In the genomic region with DNA sequence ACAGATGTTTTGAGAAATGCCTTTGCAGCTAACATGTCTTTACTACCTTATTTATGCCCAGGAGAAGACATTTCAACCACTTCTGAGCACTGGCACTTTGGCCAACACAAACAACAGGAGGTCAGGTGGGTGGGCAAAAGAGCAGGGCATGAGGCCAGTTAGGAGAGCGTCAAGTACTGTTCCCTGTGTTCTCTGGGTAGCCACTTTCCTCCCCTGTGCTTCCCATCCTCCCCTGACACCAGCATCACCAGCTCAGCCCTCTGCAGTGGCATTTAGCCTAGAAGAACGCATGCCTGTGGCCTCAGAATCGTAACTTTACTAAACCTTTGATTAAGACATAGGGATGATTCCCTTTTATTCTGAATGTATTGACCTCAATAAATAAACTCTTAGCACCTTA, we compare ENCODE assay signal across 10 cellular contexts. TPM values are rescaled to one million over a fixed set of nuclear protein-coding genes. Genes with fewer than 3 reads are reported as not detected.
DNase-seq lines count a peak whose midpoint lies in the region; ATAC-seq, FAIRE-seq and TF ChIP-seq lines count a peak whose summit lies in the region.
"Had no signal": no experiment of that assay in that cellular context is flagged by ENCODE, and none has a peak within 500 bp of the region (broad histone marks: within the 10 kb centered on the region; RNA-seq: fewer than 3 reads in every experiment).

No MANE protein-coding gene starts in this region.

- H3F3A ChIP-seq in Loucy (ENCODE audit: low read depth): peaks cover 12% of the 10 kb centered on the region; the same call in 1 of the 2 replicates

- peak overlapping the region; percentile 93 for H3K4me2 ChIP-seq in Loucy (ENCODE audit: low read depth, low read length, poor library complexity, severe bottlenecking)

- peak overlapping the region; percentile 93 for H3K9ac ChIP-seq in Loucy (ENCODE audit: low read depth, low read length, poor library complexity, severe bottlenecking)

- no peaks in the 10 kb centered on the region for H3K27me3 ChIP-seq in CD4-positive, CD25-positive, alpha-beta regulatory T cell (ENCODE audit: control insufficient read depth, insufficient read depth, low read length)
- H3K27me3 ChIP-seq in Loucy (ENCODE audit: insufficient read depth, low read length, poor library complexity, severe bottlenecking): no peaks in the 10 kb centered on the region
- H3K27me3 ChIP-seq in pancreas: no peaks in the 10 kb centered on the region
- H3K27me3 ChIP-seq: right lobe of liver had no signal

- H3K9me3 ChIP-seq in CD4-positive, CD25-positive, alpha-beta regulatory T cell (ENCODE audit: control insufficient read depth in 2 of 2, low read length in 2 of 2): no peaks in the 10 kb centered on the region
- H3K9me3 ChIP-seq in Loucy (ENCODE audit: insufficient read depth, low read depth, low read length) (no peaks in the 10 kb centered on the region), pancreas (no peaks in the 10 kb centered on the region)
- H3K9me3 ChIP-seq: right lobe of liver had no signal

- peak overlapping the region; percentile 84 to 90 (median 88) for H3K4me3 Mint-ChIP-seq in CD4-positive, CD25-positive, alpha-beta regulatory T cell
- H3K4me3 Mint-ChIP-seq in dendritic cell treated with granulocyte-macrophage colony-stimulating factor and Interleukin-4, amounts not matched to agents 40 ng/mL and 50 ng/mL, for 4 days: no peak overlapping the region

- peaks cover 35 to 96% (median 74%) of the 10 kb centered on the region in 4 donors for H3K4me1 Mint-ChIP-seq in CD4-positive, CD25-positive, alpha-beta regulatory T cell
- H3K4me1 Mint-ChIP-seq in dendritic cell treated with granulocyte-macrophage colony-stimulating factor and Interleukin-4, amounts not matched to agents 40 ng/mL and 50 ng/mL, for 4 days (ENCODE audit: low read depth): peaks cover 91% of the 10 kb centered on the region

- TF ChIP-seq CTCF in Loucy (conservative IDR thresholded peaks at IDR 0.05; ENCODE audit: low read length) (no peak), pancreas (IDR thresholded peaks at IDR 0.05) (no peak), GM10266 (IDR thresholded peaks at IDR 0.05; ENCODE audit: control insufficient read depth, insufficient read depth, low read depth, missing control alignments) (no peak)

- no peak for DNase-seq in CD4-positive, CD25-positive, alpha-beta regulatory T cell
- DNase-seq in pancreas (peak in 1 of 6 donors; percentile 44), GM10266 (ENCODE audit: extremely low spot score) (no peak), NCI-H2171 treated with DMSO at 0.1 percent for 48 hours (lab: John Stamatoyannopoulos, UW) (no peak)
- DNase-seq in activated CD4-positive, alpha-beta T cell treated with anti-CD3 and anti-CD28 coated beads, Interleukin-2, amount 50 U/mL, for 48 hours: no peak
- DNase-seq: right lobe of liver had no signal

- peaks cover 95% of the 10 kb centered on the region for H3K4me1 ChIP-seq in CD4-positive, CD25-positive, alpha-beta regulatory T cell (ENCODE audit: control insufficient read depth, insufficient read depth, low read length, poor library complexity, severe bottlenecking)
- H3K4me1 ChIP-seq in Loucy (ENCODE audit: insufficient read depth, low read length, poor library complexity, severe bottlenecking) (peaks cover 93% of the 10 kb centered on the region), pancreas (peaks cover 29 to 77% (median 61%) of the 10 kb centered on the region in 3 donors)

- 49% methylated on average over 3 of the region's 3 CpGs for WGBS in pancreas, 2 donors

- no peaks in the 10 kb centered on the region for H3K9me2 ChIP-seq in Loucy (replicated peaks; ENCODE audit: low read depth, low read length)

- H3K4me3 ChIP-seq in CD4-positive, CD25-positive, alpha-beta regulatory T cell (ENCODE audit: low read depth, low read length): peak overlapping the region; percentile 69
- no peak overlapping the region for H3K4me3 ChIP-seq in Loucy (ENCODE audit: low read length, poor library complexity, severe bottlenecking)
- no peak overlapping the region for H3K4me3 ChIP-seq in pancreas
- H3K4me3 ChIP-seq: right lobe of liver had no signal

- ATAC-seq in CD4-positive, CD25-positive, alpha-beta regulatory T cell (ENCODE audit: low read depth in 2 of 2): no peak
- peak in 1 of 4 donors; percentile 4 for ATAC-seq in pancreas
- ATAC-seq in HG02678 (IDR thresholded peaks at IDR 0.05; ENCODE audit: unreplicated experiment): no peak
- ATAC-seq: esophagus mucosa, right lobe of liver had no signal

- intact Hi-C loops in dendritic cell treated with granulocyte-macrophage colony-stimulating factor and Interleukin-4, amounts not matched to agents 40 ng/mL and 50 ng/mL, for 4 days (cut with micrococcal nuclease): no loop called here
- intact Hi-C loops in pancreas (cut with DNase I): no loop called here

- H3K27ac ChIP-seq in CD4-positive, CD25-positive, alpha-beta regulatory T cell (ENCODE audit: insufficient read depth, low read length, poor library complexity, severe bottlenecking): peak overlapping the region; percentile 100
- peak overlapping the region in 3 of 4 donors; percentile 75 to 98 (median 94) for H3K27ac ChIP-seq in pancreas

- no peaks in the 10 kb centered on the region for H3K27me3 Mint-ChIP-seq in CD4-positive, CD25-positive, alpha-beta regulatory T cell
- no peaks in the 10 kb centered on the region for H3K27me3 Mint-ChIP-seq in dendritic cell treated with granulocyte-macrophage colony-stimulating factor and Interleukin-4, amounts not matched to agents 40 ng/mL and 50 ng/mL, for 4 days

- H4K20me1 ChIP-seq in Loucy (ENCODE audit: insufficient read depth, low read length, poor library complexity, severe bottlenecking): no peaks in the 10 kb centered on the region

- H3K9me3 Mint-ChIP-seq in CD4-positive, CD25-positive, alpha-beta regulatory T cell: no peaks in the 10 kb centered on the region
- no peaks in the 10 kb centered on the region for H3K9me3 Mint-ChIP-seq in dendritic cell treated with granulocyte-macrophage colony-stimulating factor and Interleukin-4, amounts not matched to agents 40 ng/mL and 50 ng/mL, for 4 days

- peak overlapping the region; percentile 98 to 99 (median 98) for H3K27ac Mint-ChIP-seq in CD4-positive, CD25-positive, alpha-beta regulatory T cell
- H3K27ac Mint-ChIP-seq in dendritic cell treated with granulocyte-macrophage colony-stimulating factor and Interleukin-4, amounts not matched to agents 40 ng/mL and 50 ng/mL, for 4 days: peak overlapping the region; percentile 95

- no peaks in the 10 kb centered on the region for H3K36me3 Mint-ChIP-seq in CD4-positive, CD25-positive, alpha-beta regulatory T cell
- H3K36me3 Mint-ChIP-seq in dendritic cell treated with granulocyte-macrophage colony-stimulating factor and Interleukin-4, amounts not matched to agents 40 ng/mL and 50 ng/mL, for 4 days (ENCODE audit: low read depth): no peaks in the 10 kb centered on the region

- FAIRE-seq in pancreas (lab: Jason Lieb, UNC): no peak

- H3K36me3 ChIP-seq in CD4-positive, CD25-positive, alpha-beta regulatory T cell (ENCODE audit: control insufficient read depth, insufficient read depth, low read length): no peaks in the 10 kb centered on the region
- H3K36me3 ChIP-seq in Loucy (ENCODE audit: insufficient read depth, low read length): no peaks in the 10 kb centered on the region
- no peaks in the 10 kb centered on the region for H3K36me3 ChIP-seq in pancreas
- H3K36me3 ChIP-seq: right lobe of liver had no signal

- H2AFZ ChIP-seq in Loucy (ENCODE audit: low read length): no peak overlapping the region

- peaks cover 35% of the 10 kb centered on the region for H3K79me2 ChIP-seq in Loucy (ENCODE audit: insufficient read depth, low read length)

RNA-seq across cellular contexts. Expression of gene BTG2, which starts 18.3 kb away (rescaled TPM):
- total RNA-seq in CD4-positive, CD25-positive, alpha-beta regulatory T cell: 1,002 TPM
- 100 to 1,000 TPM; 153 to 176 (median 165) TPM for polyA plus RNA-seq in CD4-positive, CD25-positive, alpha-beta regulatory T cell
- total RNA-seq in pancreas: 100 to 1,000 TPM in 5 of 6 donors, 10 to 100 TPM in 1; 83.1 to 452 (median 192) TPM
- 100 to 1,000 TPM; 143 to 197 TPM for polyA plus RNA-seq in pancreas

RNA-seq across cellular contexts. Expression of gene FMOD, which starts 27.3 kb away (rescaled TPM):
- total RNA-seq in CD4-positive, CD25-positive, alpha-beta regulatory T cell: not detected
- polyA plus RNA-seq in CD4-positive, CD25-positive, alpha-beta regulatory T cell: not detected
- 10 to 100 TPM in 4 of 6 donors, 1 to 10 TPM in 2; 4.3 to 14.6 (median 11.1) TPM for total RNA-seq in pancreas
- polyA plus RNA-seq in pancreas: 1 to 10 TPM; 3.8 to 6.5 TPM
